In genomic region chr22:22636181-22636777, GRCh38 we compare ENCODE assay signal across 12 cellular contexts. TPM values are rescaled to one million over a fixed set of nuclear protein-coding genes. Genes with fewer than 3 reads are reported as not detected.
DNase-seq lines count a peak whose midpoint lies in the region; ATAC-seq and TF ChIP-seq lines count a peak whose summit lies in the region.
"Not testable (repeated sequence)": the region's sequence is repeated elsewhere in the genome, so short reads cannot be mapped to it uniquely, and the experiment has no call there.
"Had no signal": no experiment of that assay in that cellular context is flagged by ENCODE, and none has a peak within 500 bp of the region (broad histone marks: within the 10 kb centered on the region; RNA-seq: fewer than 3 reads in every experiment).

No MANE protein-coding gene starts in this region.

- POLR2A ChIA-PET in WTC11 (lab: Charles Lee), result not testable (repeated sequence)

- H3K27me3 ChIP-seq in OCI-LY1 (ENCODE audit: insufficient read depth, low read length); testis: not testable (repeated sequence)

- not testable (repeated sequence) for H3K4me3 ChIP-seq in OCI-LY1 (ENCODE audit: low read depth, low read length, poor library complexity, severe bottlenecking); fibroblast of mammary gland (ENCODE audit: control insufficient read depth, low read depth, low read length); testis

- not testable (repeated sequence) for H3K27ac Mint-ChIP-seq in WTC11; activated naive CD8-positive, alpha-beta T cell treated with anti-CD3 and anti-CD28 coated beads, Interleukin-2, amount 50 U/mL, for 24 hours

- DNase-seq in EH (ENCODE audit: low read depth) (peak; percentile 29), WTC11 (ENCODE audit: low spot score) (peak; percentile 70), fibroblast of mammary gland (ENCODE audit: low read depth) (peak; percentile 20), myocyte (ENCODE audit: low read depth) (peak; percentile 20), testis (peak; percentile 51)
- DNase-seq in activated naive CD8-positive, alpha-beta T cell treated with anti-CD3 and anti-CD28 coated beads, Interleukin-2, amount 50 U/mL, for 24 hours, result peak; percentile 34

- H3K4me1 Mint-ChIP-seq in WTC11; activated naive CD8-positive, alpha-beta T cell treated with anti-CD3 and anti-CD28 coated beads, Interleukin-2, amount 50 U/mL, for 24 hours: not testable (repeated sequence)

- H3K4me1 ChIP-seq in OCI-LY1 (ENCODE audit: insufficient read depth, low read length, severe bottlenecking), result peaks cover 12% of the 10 kb centered on the region
- not testable (repeated sequence) for H3K4me1 ChIP-seq in testis

- H3K27me3 Mint-ChIP-seq in WTC11 (ENCODE audit: low read depth); activated naive CD8-positive, alpha-beta T cell treated with anti-CD3 and anti-CD28 coated beads, Interleukin-2, amount 50 U/mL, for 24 hours: not testable (repeated sequence)

- not testable (repeated sequence) for H3K9me2 ChIP-seq in OCI-LY1 (ENCODE audit: low read depth, low read length)

- H3K36me3 ChIP-seq in OCI-LY1 (ENCODE audit: insufficient read depth, low read length); testis (ENCODE audit: low read depth, missing control alignments): not testable (repeated sequence)

- not testable (repeated sequence) for H3K4me3 Mint-ChIP-seq in WTC11; activated naive CD8-positive, alpha-beta T cell treated with anti-CD3 and anti-CD28 coated beads, Interleukin-2, amount 50 U/mL, for 24 hours

- intact Hi-C loops in testis (cut with DNase I; ENCODE audit: low total_unique reads), result not testable (repeated sequence)

- WGBS in testis, 2 donors, result 67 to 74% methylated on average over 1 to 8 of the region's 9 CpGs

- H3K9ac ChIP-seq in OCI-LY1 (ENCODE audit: low read length), result not testable (repeated sequence)

- not testable (repeated sequence) for TF ChIP-seq POLR2A in testis (IDR thresholded peaks at IDR 0.05)

- not testable (repeated sequence) for H3K9me3 Mint-ChIP-seq in WTC11; activated naive CD8-positive, alpha-beta T cell treated with anti-CD3 and anti-CD28 coated beads, Interleukin-2, amount 50 U/mL, for 24 hours

- not testable (repeated sequence) for H2AFZ ChIP-seq in OCI-LY1 (ENCODE audit: low read length)

- H4K20me1 ChIP-seq in OCI-LY1 (ENCODE audit: insufficient read depth, low read length), result not testable (repeated sequence)

- H3K9me3 ChIP-seq in OCI-LY1 (ENCODE audit: low read length); testis: not testable (repeated sequence)

- not testable (repeated sequence) for H3F3A ChIP-seq in OCI-LY1 (ENCODE audit: insufficient read depth, low read length)

- H3K4me2 ChIP-seq in OCI-LY1 (ENCODE audit: low read length), result not testable (repeated sequence)

- CTCF ChIA-PET in WTC11 (lab: Charles Lee), result not testable (repeated sequence)

- H3K27ac ChIP-seq in OCI-LY1 (ENCODE audit: low read depth, low read length, poor library complexity, severe bottlenecking); testis: not testable (repeated sequence)

- H3K36me3 Mint-ChIP-seq in WTC11; activated naive CD8-positive, alpha-beta T cell treated with anti-CD3 and anti-CD28 coated beads, Interleukin-2, amount 50 U/mL, for 24 hours (ENCODE audit: low read depth): not testable (repeated sequence)

- not testable (repeated sequence) for ATAC-seq in WTC11; activated naive CD8-positive, alpha-beta T cell treated with anti-CD3 and anti-CD28 coated beads, Interleukin-2, amount 50 U/mL, for 24 hours

- H3K79me2 ChIP-seq in OCI-LY1 (ENCODE audit: insufficient read depth, low read length), result not testable (repeated sequence)

- TF ChIP-seq CTCF in LNCAP (IDR thresholded peaks at IDR 0.05) (peak; percentile 25; the same call in 1 of the 2 replicates), OCI-LY1 (IDR thresholded peaks at IDR 0.05; ENCODE audit: low read length) (0 out of 2 replicates have a peak, but pooled peaks have one; percentile 6), WTC11 (IDR thresholded peaks at IDR 0.05) (peak; percentile 12; the same call in 1 of the 2 replicates), testis (IDR thresholded peaks at IDR 0.05) (peak in 1 of 3 experiments; percentile 14)
- not testable (repeated sequence) for TF ChIP-seq CTCF in fibroblast of mammary gland (conservative IDR thresholded peaks at IDR 0.05; ENCODE audit: control insufficient read depth, insufficient read depth, low read depth, low read length)

RNA-seq across cellular contexts. Expression of gene GGTLC2, which starts 8.1 kb away (rescaled TPM):
- total RNA-seq in WTC11 (2021) (not detected in 3 replicates), myocyte (not detected in 2 replicates), testis (10 to 100 TPM in 1 of 2 donors, 1 to 10 TPM in 1; 2.8 to 21.5 TPM)
- not detected for polyA plus RNA-seq in myocyte (2012)
- polyA plus RNA-seq in testis (ENCODE audit: insufficient read depth, low read depth, low replicate concordance), result 4.5 TPM
- total RNA-seq: activated naive CD4-positive, alpha-beta T cell treated with anti-CD3 and anti-CD28 coated beads, Interleukin-2, amount 50 U/mL, for 72 hours; cardiac septum; gastroesophageal sphincter; thoracic aorta had no signal

Comparison
In these comparisons a context has a peak if more than half of its experiments do, and no peak if none do; other contexts are left out.
1. DNase-seq: peak in every context shown above with its lines; median percentile 70 in WTC11; 51 in testis; 34 in activated naive CD8-positive, alpha-beta T cell treated with anti-CD3 and anti-CD28 coated beads, Interleukin-2, amount 50 U/mL, for 24 hours; 29 in EH; 20 in fibroblast of mammary gland; 20 in myocyte.